In genomic region chr1:145908653-145909052, GRCh38 we compare ENCODE assay signal across 23 cellular contexts. TPM values are rescaled to one million over a fixed set of nuclear protein-coding genes. Genes with fewer than 3 reads are reported as not detected.
A peak's percentile ranks its signal among the peaks of the same experiment; 100 is the strongest.
DNase-seq lines count a peak whose midpoint lies in the region; ATAC-seq and TF ChIP-seq lines count a peak whose summit lies in the region.
"Had no signal": no experiment of that assay in that cellular context is flagged by ENCODE, and none has a peak within 500 bp of the region (broad histone marks: within the 10 kb centered on the region; RNA-seq: fewer than 3 reads in every experiment).

No MANE protein-coding gene starts in this region.

- H3K4me1 ChIP-seq in RWPE2 (ENCODE audit: insufficient read depth, poor library complexity, severe bottlenecking) (peaks cover 13% of the 10 kb centered on the region), gastrocnemius medialis (peaks cover 12 to 13% of the 10 kb centered on the region in 2 donors)

- ATAC-seq in RWPE2 (ENCODE audit: low read depth) = no peak
- ATAC-seq in gastrocnemius medialis = no peak
- no peak for ATAC-seq in GM19328 (IDR thresholded peaks at IDR 0.05; ENCODE audit: unreplicated experiment)
- ATAC-seq in effector memory CD8-positive, alpha-beta T cell (replicated peaks) = no peak
- no peak for ATAC-seq in GM19023 (IDR thresholded peaks at IDR 0.05; ENCODE audit: unreplicated experiment)
- ATAC-seq: activated CD8-positive, alpha-beta memory T cell treated with anti-CD3 and anti-CD28 coated beads, Interleukin-2, amount 10 ng/mL, durations not matched to agents 7 days and 5 days; HepG2 had no signal

- H3K4me3 ChIP-seq in RWPE2 (ENCODE audit: severe bottlenecking) (no peak overlapping the region), coronary artery (peak overlapping the region; percentile 57), gastrocnemius medialis (peak overlapping the region in 2 of 4 donors; percentile 13 to 17)
- H3K4me3 ChIP-seq: sigmoid colon, testis had no signal

- TF ChIP-seq POLR2A in gastrocnemius medialis (IDR thresholded peaks at IDR 0.05) = no peak

- H3K36me3 ChIP-seq in RWPE2 (ENCODE audit: low read depth) (peaks cover 24% of the 10 kb centered on the region), gastrocnemius medialis (peaks cover 0 to 31% of the 10 kb centered on the region in 2 donors)

- peaks cover 5 to 10% of the 10 kb centered on the region in 2 donors for H3K4me1 Mint-ChIP-seq in effector memory CD8-positive, alpha-beta T cell (ENCODE audit: low read depth in 2 of 2)

- no peaks in the 10 kb centered on the region for H3K9me3 Mint-ChIP-seq in effector memory CD8-positive, alpha-beta T cell
- H3K9me3 Mint-ChIP-seq: dendritic cell treated with granulocyte-macrophage colony-stimulating factor and Interleukin-4, amounts not matched to agents 40 ng/mL and 50 ng/mL, for 4 days had no signal

- peak overlapping the region; percentile 34 for H3K27ac ChIP-seq in RWPE2 (ENCODE audit: poor library complexity, severe bottlenecking)
- H3K27ac ChIP-seq in coronary artery = peak overlapping the region; percentile 60 to 71
- peak overlapping the region in 3 of 4 donors; percentile 52 to 59 (median 58) for H3K27ac ChIP-seq in gastrocnemius medialis
- H3K27ac ChIP-seq: sigmoid colon, testis had no signal

- H3K27me3 Mint-ChIP-seq in effector memory CD8-positive, alpha-beta T cell = no peaks in the 10 kb centered on the region
- H3K27me3 Mint-ChIP-seq: activated CD8-positive, alpha-beta memory T cell treated with anti-CD3 and anti-CD28 coated beads, Interleukin-2, amount 10 ng/mL, durations not matched to agents 7 days and 5 days; dendritic cell treated with granulocyte-macrophage colony-stimulating factor and Interleukin-4, amounts not matched to agents 40 ng/mL and 50 ng/mL, for 4 days had no signal

- H3K4me3 Mint-ChIP-seq in effector memory CD8-positive, alpha-beta T cell = no peak overlapping the region
- H3K4me3 Mint-ChIP-seq: activated CD8-positive, alpha-beta memory T cell treated with anti-CD3 and anti-CD28 coated beads, Interleukin-2, amount 10 ng/mL, durations not matched to agents 7 days and 5 days; dendritic cell treated with granulocyte-macrophage colony-stimulating factor and Interleukin-4, amounts not matched to agents 40 ng/mL and 50 ng/mL, for 4 days had no signal

- in situ Hi-C loops in gastrocnemius medialis (cut with MboI; ENCODE audit: low sequenced_read_pairs in 4 of 4) = no loop called here

- H3K27me3 ChIP-seq in RWPE2 (ENCODE audit: insufficient read depth, poor library complexity, severe bottlenecking) (no peaks in the 10 kb centered on the region), gastrocnemius medialis (no peaks in the 10 kb centered on the region)
- H3K27me3 ChIP-seq: sigmoid colon, testis had no signal

- H3K9me3 ChIP-seq in RWPE2 (ENCODE audit: severe bottlenecking) (no peaks in the 10 kb centered on the region), gastrocnemius medialis (no peaks in the 10 kb centered on the region)
- H3K9me3 ChIP-seq: sigmoid colon, testis had no signal

- DNase-seq in Daoy (ENCODE audit: low read depth) (peak; percentile 50), RWPE2 (ENCODE audit: low spot score) (no peak), coronary artery (ENCODE audit: low spot score) (peak; percentile 65), gastrocnemius medialis (no peak), middle frontal gyrus (ENCODE audit: extremely low spot score, low spot score) (no peak)
- DNase-seq in effector memory CD8-positive, alpha-beta T cell = no peak
- DNase-seq: activated CD4-positive, alpha-beta T cell treated with anti-CD3 and anti-CD28 coated beads for 1 hour; activated CD8-positive, alpha-beta memory T cell treated with anti-CD3 and anti-CD28 coated beads, Interleukin-2, amount 10 ng/mL, durations not matched to agents 7 days and 5 days; amygdala; hippocampal formation; kidney glomerular epithelial cell; NCI-H2029 treated with DMSO at 0.1 percent for 48 hours; sigmoid colon; stimulated activated CD4-positive, alpha-beta T cell treated with anti-CD3 and anti-CD28 coated beads, Interleukin-4, amount 100 ng/mL, for 4 hours; stimulated activated CD8-positive, alpha-beta memory T cell treated with anti-CD3 and anti-CD28 coated beads, Interleukin-4, amount 100 ng/mL, for 48 hours; T1000; testis had no signal

- TF ChIP-seq CTCF in RWPE2 (IDR thresholded peaks at IDR 0.05; ENCODE audit: poor library complexity, severe bottlenecking) = no peak
- no peak for TF ChIP-seq CTCF in coronary artery (IDR thresholded peaks at IDR 0.05)
- TF ChIP-seq CTCF in gastrocnemius medialis (IDR thresholded peaks at IDR 0.05 in 4 of 5, conservative IDR thresholded peaks at IDR 0.05 in 1 of 5) = no peak

- intact Hi-C loops in gastrocnemius medialis (cut with DNase I; ENCODE audit: low total_unique reads) = no loop called here

- H3K36me3 Mint-ChIP-seq in effector memory CD8-positive, alpha-beta T cell (ENCODE audit: insufficient read depth) = peaks cover 15% of the 10 kb centered on the region

- H3K27ac Mint-ChIP-seq in effector memory CD8-positive, alpha-beta T cell = no peak overlapping the region
- H3K27ac Mint-ChIP-seq: activated CD8-positive, alpha-beta memory T cell treated with anti-CD3 and anti-CD28 coated beads, Interleukin-2, amount 10 ng/mL, durations not matched to agents 7 days and 5 days; dendritic cell treated with granulocyte-macrophage colony-stimulating factor and Interleukin-4, amounts not matched to agents 40 ng/mL and 50 ng/mL, for 4 days had no signal

RNA-seq across cellular contexts. Expression of gene ITGA10, which starts 1.2 kb away (rescaled TPM):
- total RNA-seq in Daoy (2014; rRNA removed; shearing (Covaris generic)) = 0.27 and 0.40 TPM in 2 replicates
- total RNA-seq in gastrocnemius medialis = 10 to 100 TPM in 3 of 4 donors, 1 to 10 TPM in 1; 6.4 to 20.0 (median 14.7) TPM

RNA-seq across cellular contexts. Expression of gene PEX11B, which starts 9.9 kb away (rescaled TPM):
- total RNA-seq in Daoy (2014; rRNA removed; shearing (Covaris generic)) = 17.8 and 21.6 TPM in 2 replicates
- 10 to 100 TPM; 23.2 to 46.0 (median 31.7) TPM for total RNA-seq in gastrocnemius medialis

RNA-seq across cellular contexts. Expression of gene RBM8A, which starts 18.6 kb away (rescaled TPM):
- total RNA-seq in Daoy (2014; rRNA removed; shearing (Covaris generic)) = 596 and 830 TPM in 2 replicates
- 100 to 1,000 TPM; 199 to 589 (median 381) TPM for total RNA-seq in gastrocnemius medialis

RNA-seq across cellular contexts. Expression of gene ANKRD35, which starts 23.0 kb away (rescaled TPM):
- not detected in 2 replicates for total RNA-seq in Daoy (2014; rRNA removed; shearing (Covaris generic))
- total RNA-seq in gastrocnemius medialis = 10 to 100 TPM in 2 of 4 donors, 1 to 10 TPM in 2; 8.0 to 19.5 (median 10.7) TPM
- total RNA-seq: mononuclear cell, NCI-H460 had no signal

RNA-seq across cellular contexts. Expression of gene LIX1L, which starts 49.2 kb away (rescaled TPM):
- total RNA-seq in Daoy (2014; rRNA removed; shearing (Covaris generic)) = 16.0 and 21.0 TPM in 2 replicates
- 100 to 1,000 TPM in 1 of 4 donors, 10 to 100 TPM in 3; 37.1 to 108 (median 75.4) TPM for total RNA-seq in gastrocnemius medialis

Comparison
In these comparisons a context has a peak if more than half of its experiments do, and no peak if none do; other contexts are left out.
1. DNase-seq: peak in Daoy (single experiment) and coronary artery (single experiment); none in RWPE2 (single experiment), gastrocnemius medialis (0 of 2), middle frontal gyrus (single experiment) and effector memory CD8-positive, alpha-beta T cell (0 of 3).
2. Peak in every context shown above with its lines, with median percentiles within 50 percentile points of each other: H3K27ac ChIP-seq.